ENCODE assay signal across 8 cellular contexts in the genomic region with DNA sequence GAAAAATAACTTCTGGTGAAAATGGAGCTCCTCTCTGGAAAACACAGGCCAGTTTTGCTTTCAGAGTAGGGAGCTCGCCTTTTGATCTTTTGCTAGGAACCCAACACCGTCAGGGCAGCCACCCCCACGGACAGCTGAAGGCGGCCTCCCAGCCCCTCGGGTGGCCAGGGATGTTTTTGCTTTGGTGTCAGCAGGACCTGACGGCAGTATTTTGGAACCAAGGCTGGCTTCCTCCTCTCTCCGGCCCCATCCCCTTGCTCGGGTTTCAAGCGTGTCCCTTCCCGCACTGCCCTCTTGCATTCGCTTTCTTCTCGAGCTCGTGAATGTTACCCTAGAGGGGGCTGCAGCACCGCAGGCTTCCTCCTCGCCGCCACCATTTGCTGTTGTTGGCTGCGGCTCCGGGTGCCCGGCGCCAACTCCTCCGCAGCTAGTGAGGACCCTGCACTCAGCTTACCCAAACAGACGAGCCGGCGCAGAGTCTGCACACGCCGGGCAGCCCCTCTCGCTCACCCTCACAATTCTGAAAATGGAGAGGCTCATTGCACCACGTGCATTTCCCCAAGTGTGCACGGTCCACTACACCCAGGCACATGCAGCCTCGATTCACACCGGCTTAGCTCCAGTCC.
A peak's percentile ranks its signal among the peaks of the same experiment; 100 is the strongest.
DNase-seq lines count a peak whose midpoint lies in the region; ATAC-seq and TF ChIP-seq lines count a peak whose summit lies in the region.

No MANE protein-coding gene starts in this region.

- in situ Hi-C loops in astrocyte of the spinal cord (cut with HindIII; ENCODE audit: low sequenced_read_pairs) = no loop called here

- TF ChIP-seq CTCF in astrocyte of the spinal cord (IDR thresholded peaks at IDR 0.05; ENCODE audit: low read depth, low read length) = peak; percentile 40

- DNase-seq in ELR (ENCODE audit: low read depth) = peak; percentile 69
- DNase-seq in astrocyte of the spinal cord (ENCODE audit: low read depth, low spot score) = peak; percentile 66
- peak in 39 of 51 donors; percentile 5 to 68 (median 29) for DNase-seq in hypothalamus (lab: John Stamatoyannopoulos, UW)
- peak; percentile 88 for DNase-seq in retina

- ATAC-seq in HG02678 (IDR thresholded peaks at IDR 0.05; ENCODE audit: unreplicated experiment) (no peak), HG03039 (IDR thresholded peaks at IDR 0.05; ENCODE audit: unreplicated experiment) (no peak), HG02852 (IDR thresholded peaks at IDR 0.05; ENCODE audit: unreplicated experiment) (no peak), HG03342 (IDR thresholded peaks at IDR 0.05; ENCODE audit: unreplicated experiment) (no peak)

- H3K4me3 ChIP-seq in astrocyte of the spinal cord (ENCODE audit: low read depth, low read length) = peak overlapping the region; percentile 12

Comparison
In these comparisons a context has a peak if more than half of its experiments do, and no peak if none do; other contexts are left out.
1. DNase-seq: peak in every context shown above with its lines; median percentile 88 in retina; 69 in ELR; 66 in astrocyte of the spinal cord; 29 in hypothalamus.